In the genomic region with DNA sequence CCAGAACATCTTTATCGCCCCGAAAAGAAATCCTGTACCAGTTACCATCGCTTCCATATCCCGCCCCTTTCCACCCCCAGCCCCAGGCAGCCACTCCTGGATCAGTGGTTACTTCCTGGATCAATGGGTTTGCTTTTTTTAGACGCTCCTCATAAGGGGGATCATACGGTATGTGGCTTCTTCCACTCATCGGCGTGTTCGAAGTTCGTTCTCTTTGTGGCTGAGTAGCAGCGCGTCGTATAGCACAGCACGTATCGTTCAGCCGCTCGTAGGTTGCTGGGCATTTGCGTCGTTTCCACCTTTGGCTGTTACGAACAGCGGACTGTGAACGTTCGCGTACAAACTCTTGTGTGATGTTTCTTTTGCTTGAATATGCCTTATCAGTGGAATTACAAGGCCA, we compare ENCODE assay signal across 14 cellular contexts. TPM values are rescaled to one million over a fixed set of nuclear protein-coding genes. Genes with fewer than 3 reads are reported as not detected.
A peak's percentile ranks its signal among the peaks of the same experiment; 100 is the strongest.
DNase-seq lines count a peak whose midpoint lies in the region; ATAC-seq and TF ChIP-seq lines count a peak whose summit lies in the region.
"Had no signal": no experiment of that assay in that cellular context is flagged by ENCODE, and none has a peak within 500 bp of the region (broad histone marks: within the 10 kb centered on the region; RNA-seq: fewer than 3 reads in every experiment).

No MANE protein-coding gene starts in this region.

- no peak for TF ChIP-seq CTCF in 22Rv1 (IDR thresholded peaks at IDR 0.05)
- no peak for TF ChIP-seq CTCF in mesothelial cell of epicardium (IDR thresholded peaks at IDR 0.05; ENCODE audit: unreplicated experiment)

- no peak for ATAC-seq in CD4-positive, CD25-positive, alpha-beta regulatory T cell (ENCODE audit: low read depth in 2 of 2)
- no peak for ATAC-seq in activated CD8-positive, alpha-beta T cell treated with anti-CD3 and anti-CD28 coated beads, Interleukin-2, amount 10 ng/mL, durations not matched to agents 7 days and 5 days
- ATAC-seq: foreskin keratinocyte had no signal

- H3K27ac ChIP-seq in 22Rv1 = 0 out of 2 replicates have a peak overlapping the region, but pooled peaks have one; percentile 67
- no peak overlapping the region for H3K27ac ChIP-seq in CD4-positive, CD25-positive, alpha-beta regulatory T cell (ENCODE audit: insufficient read depth, low read length, poor library complexity, severe bottlenecking)
- H3K27ac ChIP-seq: foreskin keratinocyte, SK-N-MC had no signal

- POLR2A ChIA-PET in activated CD8-positive, alpha-beta T cell treated with anti-CD3 and anti-CD28 coated beads, Interleukin-2, amount 10 ng/mL, durations not matched to agents 7 days and 5 days (lab: Charles Lee) = interaction anchor here (0.8 kb wide), 1 partner anchor 8 kb away, joined by 3 read pairs; no protein-coding TSS in a partner anchor

- H3K36me3 Mint-ChIP-seq in CD4-positive, CD25-positive, alpha-beta regulatory T cell = no peaks in the 10 kb centered on the region
- peaks cover 12% of the 10 kb centered on the region for H3K36me3 Mint-ChIP-seq in activated CD8-positive, alpha-beta T cell treated with anti-CD3 and anti-CD28 coated beads, Interleukin-2, amount 10 ng/mL, durations not matched to agents 7 days and 5 days (ENCODE audit: low read depth)
- peaks cover 4% of the 10 kb centered on the region for H3K36me3 Mint-ChIP-seq in mesothelial cell of epicardium

- H3K27me3 ChIP-seq in CD4-positive, CD25-positive, alpha-beta regulatory T cell (ENCODE audit: control insufficient read depth, insufficient read depth, low read length) = no peaks in the 10 kb centered on the region
- H3K27me3 ChIP-seq: BLaER1 treated with 17β-estradiol and CSF1 and Interleukin-3, amounts not matched to agents 10 nM and 100 nM; foreskin keratinocyte had no signal

- peaks cover 0 to 35% (median 12%) of the 10 kb centered on the region in 4 donors for H3K4me1 Mint-ChIP-seq in CD4-positive, CD25-positive, alpha-beta regulatory T cell
- H3K4me1 Mint-ChIP-seq in activated CD8-positive, alpha-beta T cell treated with anti-CD3 and anti-CD28 coated beads, Interleukin-2, amount 10 ng/mL, durations not matched to agents 7 days and 5 days (ENCODE audit: low read depth) = peaks cover 32% of the 10 kb centered on the region
- H3K4me1 Mint-ChIP-seq in mesothelial cell of epicardium = peaks cover 14% of the 10 kb centered on the region

- no peaks in the 10 kb centered on the region for H3K9me3 ChIP-seq in CD4-positive, CD25-positive, alpha-beta regulatory T cell (ENCODE audit: control insufficient read depth in 2 of 2, low read length in 2 of 2)
- H3K9me3 ChIP-seq: BLaER1 treated with 17β-estradiol and CSF1 and Interleukin-3, amounts not matched to agents 10 nM and 100 nM; HAP-1 had no signal

- H3K9me3 Mint-ChIP-seq in CD4-positive, CD25-positive, alpha-beta regulatory T cell = no peaks in the 10 kb centered on the region
- H3K9me3 Mint-ChIP-seq in activated CD8-positive, alpha-beta T cell treated with anti-CD3 and anti-CD28 coated beads, Interleukin-2, amount 10 ng/mL, durations not matched to agents 7 days and 5 days (ENCODE audit: insufficient read depth) = no peaks in the 10 kb centered on the region
- H3K9me3 Mint-ChIP-seq in mesothelial cell of epicardium = no peaks in the 10 kb centered on the region

- peaks cover 31% of the 10 kb centered on the region for H3K4me1 ChIP-seq in CD4-positive, CD25-positive, alpha-beta regulatory T cell (ENCODE audit: control insufficient read depth, insufficient read depth, low read length, poor library complexity, severe bottlenecking)
- H3K4me1 ChIP-seq: foreskin keratinocyte had no signal

- no peak overlapping the region for H3K4me3 ChIP-seq in CD4-positive, CD25-positive, alpha-beta regulatory T cell (ENCODE audit: low read depth, low read length)

- no peak for DNase-seq in CD4-positive, CD25-positive, alpha-beta regulatory T cell
- DNase-seq in activated CD8-positive, alpha-beta T cell treated with anti-CD3 and anti-CD28 coated beads, Interleukin-2, amount 10 ng/mL, durations not matched to agents 7 days and 5 days = no peak
- no peak for DNase-seq in mesothelial cell of epicardium (ENCODE audit: low spot score in 2 of 2, unreplicated experiment in 2 of 2)
- DNase-seq in DMS53 treated with DMSO at 0.1 percent for 48 hours (lab: John Stamatoyannopoulos, UW; ENCODE audit: unreplicated experiment) = no peak
- no peak for DNase-seq in NCI-H1436 treated with DMSO at 0.1 percent for 48 hours (lab: John Stamatoyannopoulos, UW)
- no peak for DNase-seq in germinal center (ENCODE audit: low spot score)
- DNase-seq: foreskin keratinocyte, NCI-H1436, NCI-H510A, substantia nigra had no signal

- H3K27ac Mint-ChIP-seq in CD4-positive, CD25-positive, alpha-beta regulatory T cell = peak overlapping the region in 2 of 3 donors; percentile 91 to 93
- H3K27ac Mint-ChIP-seq in activated CD8-positive, alpha-beta T cell treated with anti-CD3 and anti-CD28 coated beads, Interleukin-2, amount 10 ng/mL, durations not matched to agents 7 days and 5 days = peak overlapping the region; percentile 92
- no peak overlapping the region for H3K27ac Mint-ChIP-seq in mesothelial cell of epicardium

- CTCF ChIA-PET in activated CD8-positive, alpha-beta T cell treated with anti-CD3 and anti-CD28 coated beads, Interleukin-2, amount 10 ng/mL, durations not matched to agents 7 days and 5 days (lab: Charles Lee) = no interaction called here

- peak overlapping the region; percentile 70 to 98 (median 94) for H3K4me3 Mint-ChIP-seq in CD4-positive, CD25-positive, alpha-beta regulatory T cell
- H3K4me3 Mint-ChIP-seq in activated CD8-positive, alpha-beta T cell treated with anti-CD3 and anti-CD28 coated beads, Interleukin-2, amount 10 ng/mL, durations not matched to agents 7 days and 5 days = peak overlapping the region; percentile 91
- H3K4me3 Mint-ChIP-seq in mesothelial cell of epicardium = peak overlapping the region; percentile 85

- peaks cover 9% of the 10 kb centered on the region for H3K36me3 ChIP-seq in CD4-positive, CD25-positive, alpha-beta regulatory T cell (ENCODE audit: control insufficient read depth, insufficient read depth, low read length)

- peaks cover 5% of the 10 kb centered on the region for H3K27me3 Mint-ChIP-seq in CD4-positive, CD25-positive, alpha-beta regulatory T cell
- H3K27me3 Mint-ChIP-seq in activated CD8-positive, alpha-beta T cell treated with anti-CD3 and anti-CD28 coated beads, Interleukin-2, amount 10 ng/mL, durations not matched to agents 7 days and 5 days (ENCODE audit: low read depth) = no peaks in the 10 kb centered on the region
- peaks cover 2% of the 10 kb centered on the region for H3K27me3 Mint-ChIP-seq in mesothelial cell of epicardium (ENCODE audit: low read depth)

RNA-seq across cellular contexts. Expression of a gene that starts 1.8 kb away (rescaled TPM):
- total RNA-seq in CD4-positive, CD25-positive, alpha-beta regulatory T cell = 17.0 TPM
- polyA plus RNA-seq in CD4-positive, CD25-positive, alpha-beta regulatory T cell = 10 to 100 TPM; 18.9 to 26.9 (median 22.2) TPM
- 10 to 100 TPM; 32.8 to 34.4 TPM for total RNA-seq in activated CD8-positive, alpha-beta T cell treated with anti-CD3 and anti-CD28 coated beads, Interleukin-2, amount 10 ng/mL, durations not matched to agents 7 days and 5 days
- total RNA-seq in mesothelial cell of epicardium = 24.3 to 27.4 TPM (median 25.1 TPM) in 3 replicates

RNA-seq across cellular contexts. Expression of a gene that starts 2.0 kb away (rescaled TPM):
- 41.2 TPM for total RNA-seq in CD4-positive, CD25-positive, alpha-beta regulatory T cell
- 1 to 10 TPM; 4.8 to 7.6 (median 6.1) TPM for polyA plus RNA-seq in CD4-positive, CD25-positive, alpha-beta regulatory T cell
- total RNA-seq in activated CD8-positive, alpha-beta T cell treated with anti-CD3 and anti-CD28 coated beads, Interleukin-2, amount 10 ng/mL, durations not matched to agents 7 days and 5 days = 10 to 100 TPM; 27.6 to 28.4 TPM
- total RNA-seq in mesothelial cell of epicardium = 31.4 to 34.0 TPM (median 32.5 TPM) in 3 replicates
